ENCODE assay signal across 8 cellular contexts in the genomic region with DNA sequence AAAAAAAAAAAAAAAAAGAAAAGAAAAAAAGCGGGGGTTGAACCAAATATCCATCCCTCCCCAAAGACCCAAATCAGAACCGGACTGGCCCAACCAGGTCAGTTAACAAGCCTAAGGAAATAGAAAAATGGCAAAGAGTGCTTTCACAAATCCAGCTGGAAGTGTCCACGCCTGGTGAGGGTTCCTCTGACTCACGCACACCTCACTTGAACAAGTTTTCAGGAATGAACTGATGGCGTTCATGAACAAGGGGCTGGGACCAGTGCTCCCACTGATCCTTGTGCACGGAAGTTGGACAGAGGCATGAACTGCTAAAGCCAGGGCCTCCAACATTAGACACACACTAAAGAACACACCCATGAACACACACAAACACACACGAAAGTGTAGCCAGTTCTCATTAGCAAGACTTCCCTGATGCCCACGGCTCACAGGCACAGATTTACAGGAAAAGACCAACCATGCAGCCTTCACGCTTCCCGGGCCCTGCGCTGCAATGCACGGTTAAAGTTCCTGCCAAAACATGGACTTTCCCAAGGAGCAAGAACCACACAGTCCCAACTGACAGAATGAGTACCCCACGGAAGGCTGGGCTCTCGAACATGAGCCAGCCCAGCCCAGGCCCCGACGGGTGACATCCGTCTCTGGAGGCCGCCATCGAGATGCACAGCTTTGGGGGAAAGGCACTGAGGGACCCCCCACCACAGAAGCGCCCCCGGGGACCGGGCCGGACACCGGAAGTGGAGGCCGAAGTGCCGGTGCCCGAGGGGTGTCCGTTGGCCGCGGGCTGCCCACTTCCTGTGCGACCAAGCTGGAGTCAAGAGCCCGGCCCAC. TPM values are rescaled to one million over a fixed set of nuclear protein-coding genes. Genes with fewer than 3 reads are reported as not detected.
A peak's percentile ranks its signal among the peaks of the same experiment; 100 is the strongest.
DNase-seq lines count a peak whose midpoint lies in the region; ATAC-seq and FAIRE-seq lines count a peak whose summit lies in the region.

No MANE protein-coding gene starts in this region.

- H3K36me3 ChIP-seq in iPS-15b (ENCODE audit: control insufficient read depth, insufficient read depth, low read length) (peaks cover 7% of the 10 kb centered on the region), small intestine (ENCODE audit: control insufficient read depth in 2 of 2, insufficient read depth in 2 of 2, low read length in 2 of 2) (no peaks in the 10 kb centered on the region)

- H3K9me3 ChIP-seq in iPS-15b (ENCODE audit: control insufficient read depth, insufficient read depth, low read length) (no peaks in the 10 kb centered on the region), small intestine (ENCODE audit: control insufficient read depth, low read depth) (no peaks in the 10 kb centered on the region)

- peak overlapping the region; percentile 98 for H3K4me3 ChIP-seq in iPS-15b (ENCODE audit: low read depth, low read length)
- H3K4me3 ChIP-seq in small intestine (ENCODE audit: low read depth in 1 of 2, low read length in 2 of 2): peak overlapping the region; percentile 79 to 84

- H3K27ac ChIP-seq in angular gyrus (ENCODE audit: low read depth, low read length): peak overlapping the region; percentile 94
- peak overlapping the region; percentile 56 to 91 for H3K27ac ChIP-seq in small intestine (ENCODE audit: low read depth in 1 of 2, low read length in 1 of 2)

- ATAC-seq in HG02571 (IDR thresholded peaks at IDR 0.05; ENCODE audit: unreplicated experiment): peak; percentile 30

- no peaks in the 10 kb centered on the region for H3K4me1 ChIP-seq in iPS-15b (ENCODE audit: control insufficient read depth, insufficient read depth, low read length)
- H3K4me1 ChIP-seq in small intestine (ENCODE audit: control insufficient read depth in 2 of 2, insufficient read depth in 1 of 2, low read depth in 1 of 2, low read length in 1 of 2): peaks cover 3 to 5% of the 10 kb centered on the region in 2 donors

- WGBS in small intestine, 3 donors: 1 to 3% (median 2%) methylated on average over 28 to 32 of the region's 32 CpGs

- DNase-seq in NCI-H1105 treated with DMSO at 0.1 percent for 48 hours (lab: John Stamatoyannopoulos, UW) (peak; percentile 41), NCI-H1105 (lab: John Stamatoyannopoulos, UW) (no peak), NCI-H69 (lab: John Stamatoyannopoulos, UW) (peak; percentile 37), small intestine (no peak), NCI-H2029 treated with DMSO at 0.1 percent for 48 hours (lab: John Stamatoyannopoulos, UW) (no peak)

- H3K9ac ChIP-seq in iPS-15b (ENCODE audit: low read depth, low read length): peak overlapping the region; percentile 94

- H3K27me3 ChIP-seq in iPS-15b (ENCODE audit: control insufficient read depth, insufficient read depth, low read length) (no peaks in the 10 kb centered on the region), small intestine (ENCODE audit: control insufficient read depth in 2 of 2, insufficient read depth in 2 of 2, low read length in 2 of 2) (no peaks in the 10 kb centered on the region)

- no peak for FAIRE-seq in small intestine (lab: Jason Lieb, UNC)

RNA-seq across cellular contexts. Expression of gene DNMT1, which starts 0.9 kb away (rescaled TPM):
- 10 to 100 TPM in 2 of 3 donors, 1 to 10 TPM in 1; 10.0 to 32.0 (median 13.9) TPM for polyA plus RNA-seq in small intestine

RNA-seq across cellular contexts. Expression of gene S1PR2, which starts 37.2 kb away (rescaled TPM):
- polyA plus RNA-seq in small intestine: 1 to 10 TPM in 1 of 3 donors, under 1 TPM in 1, not detected in 1; 0.81 to 4.3 TPM

RNA-seq across cellular contexts. Expression of gene MRPL4, which starts 58.1 kb away (rescaled TPM):
- polyA plus RNA-seq in small intestine: 10 to 100 TPM; 44.1 to 85.8 (median 51.9) TPM

Comparison
In these comparisons a context has a peak if more than half of its experiments do, and no peak if none do; other contexts are left out.
1. DNase-seq: peak in NCI-H1105 treated with DMSO at 0.1 percent for 48 hours (single experiment) and NCI-H69 (single experiment); none in NCI-H1105 (single experiment), small intestine (single experiment) and NCI-H2029 treated with DMSO at 0.1 percent for 48 hours (single experiment).